Comparison of ENCODE assay signal across 8 cellular contexts in genomic region chr17:17750881-17751280, GRCh38.
A peak's percentile ranks its signal among the peaks of the same experiment; 100 is the strongest.
DNase-seq lines count a peak whose midpoint lies in the region; ATAC-seq and TF ChIP-seq lines count a peak whose summit lies in the region.

No MANE protein-coding gene starts in this region.

- TF ChIP-seq CTCF in neural crest cell (conservative IDR thresholded peaks at IDR 0.05) (no peak), lower leg skin (IDR thresholded peaks at IDR 0.05) (no peak)

- H3K4me1 Mint-ChIP-seq in activated naive CD4-positive, alpha-beta T cell treated with anti-CD3 and anti-CD28 coated beads, Interleukin-2, amount 50 U/mL, for 24 hours = peaks cover 72% of the 10 kb centered on the region
- H3K4me1 Mint-ChIP-seq in neural crest cell = peaks cover 52% of the 10 kb centered on the region

- peak overlapping the region; percentile 95 for H3K4me3 Mint-ChIP-seq in activated naive CD4-positive, alpha-beta T cell treated with anti-CD3 and anti-CD28 coated beads, Interleukin-2, amount 50 U/mL, for 24 hours
- H3K4me3 Mint-ChIP-seq in neural crest cell = peak overlapping the region; percentile 61

- no peaks in the 10 kb centered on the region for H3K9me3 Mint-ChIP-seq in activated naive CD4-positive, alpha-beta T cell treated with anti-CD3 and anti-CD28 coated beads, Interleukin-2, amount 50 U/mL, for 24 hours
- no peaks in the 10 kb centered on the region for H3K9me3 Mint-ChIP-seq in neural crest cell

- TF ChIP-seq POLR2A in GM15510 (IDR thresholded peaks at IDR 0.05; ENCODE audit: borderline replicate concordance, extremely low read depth, insufficient read length) (peak; percentile 33), lower leg skin (IDR thresholded peaks at IDR 0.05) (no peak)

- H3K4me3 ChIP-seq in lower leg skin (ENCODE audit: low read depth, poor library complexity, severe bottlenecking) = no peak overlapping the region

- 42 to 49% methylated on average over 7 to 8 of the region's 8 CpGs for WGBS in lower leg skin, 2 donors

- no peaks in the 10 kb centered on the region for H3K27me3 Mint-ChIP-seq in activated naive CD4-positive, alpha-beta T cell treated with anti-CD3 and anti-CD28 coated beads, Interleukin-2, amount 50 U/mL, for 24 hours
- H3K27me3 Mint-ChIP-seq in neural crest cell (ENCODE audit: low read depth) = no peaks in the 10 kb centered on the region

- peak; percentile 60 to 62 for DNase-seq in Kasumi-1 (lab: John Stamatoyannopoulos, UW)
- no peak for DNase-seq in neural crest cell (ENCODE audit: low read depth, low spot score)
- DNase-seq in NCI-H524 (lab: John Stamatoyannopoulos, UW) = no peak
- DNase-seq in cerebellar cortex (ENCODE audit: low spot score) = no peak
- DNase-seq in lower leg skin (ENCODE audit: low spot score in 2 of 2) = no peak

- H3K36me3 Mint-ChIP-seq in activated naive CD4-positive, alpha-beta T cell treated with anti-CD3 and anti-CD28 coated beads, Interleukin-2, amount 50 U/mL, for 24 hours = no peaks in the 10 kb centered on the region
- H3K36me3 Mint-ChIP-seq in neural crest cell (ENCODE audit: low read depth) = no peaks in the 10 kb centered on the region

- intact Hi-C loops in lower leg skin (cut with DNase I; ENCODE audit: low total_unique reads) = no loop called here

- ATAC-seq in GM19397 (IDR thresholded peaks at IDR 0.05; ENCODE audit: unreplicated experiment) = no peak

- H3K27ac Mint-ChIP-seq in activated naive CD4-positive, alpha-beta T cell treated with anti-CD3 and anti-CD28 coated beads, Interleukin-2, amount 50 U/mL, for 24 hours = peak overlapping the region; percentile 98
- peak overlapping the region; percentile 95 for H3K27ac Mint-ChIP-seq in neural crest cell (ENCODE audit: unreplicated experiment)

Comparison
In these comparisons a context has a peak if more than half of its experiments do, and no peak if none do; other contexts are left out.
1. DNase-seq: peak in Kasumi-1 (2 of 2); none in neural crest cell (single experiment), NCI-H524 (0 of 2), cerebellar cortex (single experiment) and lower leg skin (0 of 2).